ENCODE assay signal across 1 cellular context in genomic region chr22:27386186-27386585, GRCh38.
TF ChIP-seq lines count a peak whose summit lies in the region.

No MANE protein-coding gene starts in this region.

TF ChIP-seq in K562, 482 proteins besides CTCF, POLR2A, EP300 and RAD21:
- TF ChIP-seq HSF4 (CRISPR knock-in tag; IDR thresholded peaks at IDR 0.05; ENCODE audit: borderline replicate concordance), result no peak
- TF ChIP-seq NRF1 (conservative IDR thresholded peaks at IDR 0.05 in 1 of 2, IDR thresholded peaks at IDR 0.05 in 1 of 2), result peak; percentile 65 to 73
